36 cellular contexts compared by ENCODE assay signal in genomic region chr11:121833970-121834369, GRCh38.
A peak's percentile ranks its signal among the peaks of the same experiment; 100 is the strongest.
DNase-seq lines count a peak whose midpoint lies in the region; ATAC-seq, FAIRE-seq and TF ChIP-seq lines count a peak whose summit lies in the region.
"Had no signal": no experiment of that assay in that cellular context is flagged by ENCODE, and none has a peak within 500 bp of the region (broad histone marks: within the 10 kb centered on the region; RNA-seq: fewer than 3 reads in every experiment).

No MANE protein-coding gene starts in this region.

- H3K9me3 ChIP-seq in endothelial cell of umbilical vein (replicated peaks; ENCODE audit: control insufficient read depth, insufficient read depth, low read length), result no peaks in the 10 kb centered on the region
- H3K9me3 ChIP-seq: A549 had no signal

- ATAC-seq in GM18502 (IDR thresholded peaks at IDR 0.05; ENCODE audit: poor library complexity, unreplicated experiment), result no peak
- no peak for ATAC-seq in HG02970 (IDR thresholded peaks at IDR 0.05; ENCODE audit: low FRiP score, unreplicated experiment)
- no peak for ATAC-seq in activated T-helper 17 cell treated with anti-CD3 and anti-CD28 coated beads, Interleukin-2, amount 50 U/mL, for 72 hours (replicated peaks)
- ATAC-seq: A549; CD8-positive, alpha-beta T cell had no signal

- H4K20me1 ChIP-seq in endothelial cell of umbilical vein (replicated peaks; ENCODE audit: control insufficient read depth, extremely low read depth, insufficient read depth, low read length), result no peaks in the 10 kb centered on the region
- H4K20me1 ChIP-seq: BLaER1; BLaER1 treated with 17β-estradiol and CSF1 and Interleukin-3, amounts not matched to agents 10 nM and 100 nM had no signal

- H3K27me3 Mint-ChIP-seq in T-helper 2 cell treated with Interferon-gamma antibody and Interleukin-4, amounts not matched to agents 5 μg/mL and 100 μg/mL, for 36 hours (ENCODE audit: low read depth), result no peaks in the 10 kb centered on the region
- no peaks in the 10 kb centered on the region for H3K27me3 Mint-ChIP-seq in activated T-helper 17 cell treated with anti-CD3 and anti-CD28 coated beads, Interleukin-2, amount 50 U/mL, for 72 hours
- H3K27me3 Mint-ChIP-seq: B cell; CD4-positive, alpha-beta memory T cell; CD4-positive, alpha-beta T cell; CD4-positive, CD25-positive, alpha-beta regulatory T cell had no signal

- TF ChIP-seq CTCF in endothelial cell of umbilical vein (IDR thresholded peaks at IDR 0.05; ENCODE audit: extremely low read depth in 1 of 2, insufficient read depth in 1 of 2, low read depth in 1 of 2, low read length in 2 of 2), result no peak
- TF ChIP-seq CTCF in fibroblast of pulmonary artery (IDR thresholded peaks at IDR 0.05; ENCODE audit: low read length, missing control alignments), result no peak

- CTCF ChIA-PET in endothelial cell of umbilical vein (lab: Charles Lee), result interaction anchor here (0.9 to 1.1 kb wide), 2 partner anchors 8 to 100 kb away, joined by 3 read pairs; no protein-coding TSS in a partner anchor

- H3K36me3 ChIP-seq in endothelial cell of umbilical vein (ENCODE audit: control insufficient read depth in 2 of 2, extremely low read depth in 1 of 2, insufficient read depth in 2 of 2, low read length in 2 of 2), result no peaks in the 10 kb centered on the region
- H3K36me3 ChIP-seq: BE2C; BLaER1; BLaER1 treated with 17β-estradiol and CSF1 and Interleukin-3, amounts not matched to agents 10 nM and 100 nM had no signal

- no peak overlapping the region for H3K27ac Mint-ChIP-seq in T-helper 2 cell treated with Interferon-gamma antibody and Interleukin-4, amounts not matched to agents 5 μg/mL and 100 μg/mL, for 36 hours
- H3K27ac Mint-ChIP-seq in activated T-helper 17 cell treated with anti-CD3 and anti-CD28 coated beads, Interleukin-2, amount 50 U/mL, for 72 hours, result no peak overlapping the region
- H3K27ac Mint-ChIP-seq: B cell; CD14-positive monocyte; CD4-positive, alpha-beta memory T cell; CD4-positive, alpha-beta T cell; CD4-positive, CD25-positive, alpha-beta regulatory T cell; CD8-positive, alpha-beta memory T cell; CD8-positive, alpha-beta T cell had no signal

- intact Hi-C loops in endothelial cell of umbilical vein (cut with micrococcal nuclease), result loop anchor here (5.0 kb wide), 1 partner anchor 177 kb away; no protein-coding TSS in a partner anchor

- peaks cover 23% of the 10 kb centered on the region for H3K4me1 ChIP-seq in endothelial cell of umbilical vein (ENCODE audit: control insufficient read depth, extremely low read depth, insufficient read depth, low read length)
- H3K4me1 ChIP-seq: A549, BE2C, BLaER1, Caco-2 had no signal

- H3K4me3 ChIP-seq in endothelial cell of umbilical vein (replicated peaks in 1 of 3; ENCODE audit: insufficient read depth in 1 of 3, low read depth in 1 of 3, low read length in 3 of 3) (no peak overlapping the region), fibroblast of pulmonary artery (replicated peaks; ENCODE audit: low read depth, low read length) (no peak overlapping the region)
- H3K4me3 ChIP-seq: A549; BLaER1; BLaER1 treated with 17β-estradiol and CSF1 and Interleukin-3, amounts not matched to agents 10 nM and 100 nM had no signal

- dilution Hi-C loops in endothelial cell of umbilical vein (cut with MboI; ENCODE audit: extremely low pct_ligation_motif_present, low sequenced_read_pairs), result no loop called here

- peak; percentile 72 for FAIRE-seq in endothelial cell of umbilical vein (lab: Jason Lieb, UNC)
- FAIRE-seq: A549, D721Med had no signal

- no peak for TF ChIP-seq POLR2A in endothelial cell of umbilical vein (IDR thresholded peaks at IDR 0.05; ENCODE audit: low read depth, low read length)

- no peaks in the 10 kb centered on the region for H3K27me3 ChIP-seq in endothelial cell of umbilical vein (ENCODE audit: control insufficient read depth in 2 of 2, insufficient read depth in 2 of 2, low read length in 2 of 2)
- H3K27me3 ChIP-seq: BE2C; BLaER1; BLaER1 treated with 17β-estradiol and CSF1 and Interleukin-3, amounts not matched to agents 10 nM and 100 nM had no signal

- BruUV-seq in endothelial cell of umbilical vein (replicated peaks; lab: Mats Ljungman, UMichigan), result no TSS peak

- H3K4me3 Mint-ChIP-seq in T-helper 2 cell treated with Interferon-gamma antibody and Interleukin-4, amounts not matched to agents 5 μg/mL and 100 μg/mL, for 36 hours, result no peak overlapping the region
- no peak overlapping the region for H3K4me3 Mint-ChIP-seq in activated T-helper 17 cell treated with anti-CD3 and anti-CD28 coated beads, Interleukin-2, amount 50 U/mL, for 72 hours
- H3K4me3 Mint-ChIP-seq: B cell; CD4-positive, alpha-beta memory T cell; CD4-positive, alpha-beta T cell; CD4-positive, CD25-positive, alpha-beta regulatory T cell; CD8-positive, alpha-beta memory T cell; CD8-positive, alpha-beta T cell had no signal

- H3K27ac ChIP-seq in endothelial cell of umbilical vein (ENCODE audit: insufficient read depth, low read depth, low read length), result no peak overlapping the region
- H3K27ac ChIP-seq: 22Rv1; A549; BLaER1; BLaER1 treated with 17β-estradiol and CSF1 and Interleukin-3, amounts not matched to agents 10 nM and 100 nM; C4-2B had no signal

- no peaks in the 10 kb centered on the region for H3K4me1 Mint-ChIP-seq in T-helper 2 cell treated with Interferon-gamma antibody and Interleukin-4, amounts not matched to agents 5 μg/mL and 100 μg/mL, for 36 hours (ENCODE audit: low read depth)
- no peaks in the 10 kb centered on the region for H3K4me1 Mint-ChIP-seq in activated T-helper 17 cell treated with anti-CD3 and anti-CD28 coated beads, Interleukin-2, amount 50 U/mL, for 72 hours
- H3K4me1 Mint-ChIP-seq: B cell; CD4-positive, alpha-beta memory T cell; CD4-positive, CD25-positive, alpha-beta regulatory T cell; CD8-positive, alpha-beta memory T cell had no signal

- DNase-seq in dermis blood vessel endothelial cell (peak; percentile 38), endothelial cell of umbilical vein (ENCODE audit: low read depth, low spot score) (peak; percentile 74), fibroblast of pulmonary artery (ENCODE audit: low read depth) (peak; percentile 37), pulmonary artery endothelial cell (ENCODE audit: low read depth, low spot score) (peak; percentile 40)
- DNase-seq in T-helper 2 cell treated with Interferon-gamma antibody and Interleukin-4, amounts not matched to agents 5 μg/mL and 100 μg/mL, for 36 hours (ENCODE audit: low spot score), result no peak
- DNase-seq: 8988T; ACHN; AML-193; BE2C; C1 segment of cervical spinal cord; Caco-2; Calu3; CD4-positive, alpha-beta memory T cell; CD4-positive, alpha-beta T cell; CD4-positive, CD25-positive, alpha-beta regulatory T cell; CD8-positive, alpha-beta memory T cell; CD8-positive, alpha-beta T cell; COR-L47; DMS 273 treated with DMSO at 0.1 percent for 48 hours; DMS153; DMS53; DMS79; DMS79 treated with DMSO at 0.1 percent for 48 hours; DND-41; EL had no signal

- POLR2A ChIA-PET in endothelial cell of umbilical vein (lab: Charles Lee), result no interaction called here

- no peaks in the 10 kb centered on the region for H3K79me2 ChIP-seq in endothelial cell of umbilical vein (ENCODE audit: control insufficient read depth, insufficient read depth, low read length)

- no peak overlapping the region for H3K9ac ChIP-seq in endothelial cell of umbilical vein (replicated peaks; ENCODE audit: extremely low read depth, insufficient read depth, low read length)
- H3K9ac ChIP-seq: BLaER1; BLaER1 treated with 17β-estradiol and CSF1 and Interleukin-3, amounts not matched to agents 10 nM and 100 nM had no signal

- H3K9me3 Mint-ChIP-seq in T-helper 2 cell treated with Interferon-gamma antibody and Interleukin-4, amounts not matched to agents 5 μg/mL and 100 μg/mL, for 36 hours, result peaks cover 30% of the 10 kb centered on the region
- peaks cover 32% of the 10 kb centered on the region for H3K9me3 Mint-ChIP-seq in activated T-helper 17 cell treated with anti-CD3 and anti-CD28 coated beads, Interleukin-2, amount 50 U/mL, for 72 hours

- no peaks in the 10 kb centered on the region for H3K36me3 Mint-ChIP-seq in T-helper 2 cell treated with Interferon-gamma antibody and Interleukin-4, amounts not matched to agents 5 μg/mL and 100 μg/mL, for 36 hours (ENCODE audit: low read depth)
- H3K36me3 Mint-ChIP-seq in activated T-helper 17 cell treated with anti-CD3 and anti-CD28 coated beads, Interleukin-2, amount 50 U/mL, for 72 hours (ENCODE audit: low read depth), result no peaks in the 10 kb centered on the region
- H3K36me3 Mint-ChIP-seq: CD14-positive monocyte; CD4-positive, CD25-positive, alpha-beta regulatory T cell; CD8-positive, alpha-beta T cell had no signal

- peak overlapping the region; percentile 49 for H3K4me2 ChIP-seq in endothelial cell of umbilical vein (ENCODE audit: insufficient read depth, low read length)
- H3K4me2 ChIP-seq: A549; BLaER1; BLaER1 treated with 17β-estradiol and CSF1 and Interleukin-3, amounts not matched to agents 10 nM and 100 nM had no signal

- H2AFZ ChIP-seq in endothelial cell of umbilical vein (ENCODE audit: low read depth, low read length), result no peak overlapping the region

- no peaks in the 10 kb centered on the region for H3K9me1 ChIP-seq in endothelial cell of umbilical vein (replicated peaks; ENCODE audit: control insufficient read depth, extremely low read depth, insufficient read depth, low read length)

TF ChIP-seq in endothelial cell of umbilical vein, 7 proteins besides CTCF, POLR2A, EP300 and RAD21:
- TF ChIP-seq GATA2 (IDR thresholded peaks at IDR 0.05; ENCODE audit: insufficient read depth, insufficient read length, low read depth, low read length) (no peak), MAX (IDR thresholded peaks at IDR 0.05; ENCODE audit: insufficient read depth, insufficient read length) (no peak), POLR2AphosphoS5 (IDR thresholded peaks at IDR 0.05; ENCODE audit: insufficient read depth, low read depth, low read length) (no peak), JUN (IDR thresholded peaks at IDR 0.05; ENCODE audit: borderline replicate concordance, insufficient read depth, insufficient read length, low read depth) (peak; percentile 56)
